Comparison of ENCODE assay signal across 11 cellular contexts in genomic region chr7:33774762-33775523, GRCh38.
DNase-seq lines count a peak whose midpoint lies in the region; ATAC-seq, FAIRE-seq and TF ChIP-seq lines count a peak whose summit lies in the region.
"Had no signal": no experiment of that assay in that cellular context is flagged by ENCODE, and none has a peak within 500 bp of the region (broad histone marks: within the 10 kb centered on the region; RNA-seq: fewer than 3 reads in every experiment).

No MANE protein-coding gene starts in this region.

- peaks cover 3% of the 10 kb centered on the region for H3K27me3 Mint-ChIP-seq in activated CD8-positive, alpha-beta T cell treated with anti-CD3 and anti-CD28 coated beads, Interleukin-2, amount 10 ng/mL, durations not matched to agents 7 days and 5 days (ENCODE audit: low read depth)

- H3K9me3 ChIP-seq in PC-3 (ENCODE audit: low read length) (no peaks in the 10 kb centered on the region), pancreas (no peaks in the 10 kb centered on the region), kidney (ENCODE audit: control insufficient read depth in 1 of 2, low read length in 2 of 2) (no peaks in the 10 kb centered on the region)

- H3K36me3 ChIP-seq in PC-3 (ENCODE audit: low read depth, low read length) = no peaks in the 10 kb centered on the region
- H3K36me3 ChIP-seq in pancreas = no peaks in the 10 kb centered on the region
- H3K36me3 ChIP-seq in kidney (ENCODE audit: control insufficient read depth in 1 of 2, insufficient read depth in 2 of 2, low read length in 2 of 2) = no peaks in the 10 kb centered on the region

- no TSS peak for BruUV-seq in PC-3 (replicated peaks; lab: Mats Ljungman, UMichigan)

- CTCF ChIA-PET in PC-3 (lab: Charles Lee) = no interaction called here
- CTCF ChIA-PET in activated CD8-positive, alpha-beta T cell treated with anti-CD3 and anti-CD28 coated beads, Interleukin-2, amount 10 ng/mL, durations not matched to agents 7 days and 5 days (lab: Charles Lee) = no interaction called here

- no peaks in the 10 kb centered on the region for H3K9me3 Mint-ChIP-seq in activated CD8-positive, alpha-beta T cell treated with anti-CD3 and anti-CD28 coated beads, Interleukin-2, amount 10 ng/mL, durations not matched to agents 7 days and 5 days (ENCODE audit: insufficient read depth)
- H3K9me3 Mint-ChIP-seq: neural crest cell had no signal

- H3K4me1 ChIP-seq in PC-3 (ENCODE audit: insufficient read depth, low read length) (peaks cover 16% of the 10 kb centered on the region), pancreas (peaks cover 0 to 3% (median 0%) of the 10 kb centered on the region in 3 donors), kidney (ENCODE audit: control insufficient read depth in 1 of 2, insufficient read depth in 1 of 2, low read depth in 1 of 2, low read length in 2 of 2) (no peaks in the 10 kb centered on the region)

- POLR2A ChIA-PET in PC-3 (lab: Charles Lee; ENCODE audit: unreplicated experiment) = interaction anchor here (0.8 kb wide), 1 partner anchor 114 kb away, joined by 5 read pairs; no protein-coding TSS in a partner anchor
- POLR2A ChIA-PET in activated CD8-positive, alpha-beta T cell treated with anti-CD3 and anti-CD28 coated beads, Interleukin-2, amount 10 ng/mL, durations not matched to agents 7 days and 5 days (lab: Charles Lee) = no interaction called here

- TF ChIP-seq CTCF in PC-3 (conservative IDR thresholded peaks at IDR 0.05; ENCODE audit: low read depth, low read length) (no peak), fibroblast of the aortic adventitia (IDR thresholded peaks at IDR 0.05; ENCODE audit: insufficient read depth, low read length) (no peak), pancreas (IDR thresholded peaks at IDR 0.05) (no peak), kidney (IDR thresholded peaks at IDR 0.05; ENCODE audit: borderline replicate concordance, extremely low read depth, insufficient read depth) (no peak)

- no peak overlapping the region for H2AFZ ChIP-seq in PC-3 (ENCODE audit: low read length)

- intact Hi-C loops in PC-3 (cut with micrococcal nuclease) (no loop called here), pancreas (cut with DNase I) (no loop called here), kidney (cut with DNase I) (no loop called here)

- no peaks in the 10 kb centered on the region for H3F3A ChIP-seq in PC-3 (ENCODE audit: low read length, unreplicated experiment)

- WGBS in pancreas, 2 donors = 52 to 56% methylated on average over 6 of the region's 6 CpGs

- H3K9me2 ChIP-seq in PC-3 (replicated peaks; ENCODE audit: low read length) = no peaks in the 10 kb centered on the region

- DNase-seq in DMS153 treated with DMSO at 0.1 percent for 48 hours (lab: John Stamatoyannopoulos, UW; ENCODE audit: unreplicated experiment) = peak; percentile 30
- DNase-seq in PC-3 = peak; percentile 7
- DNase-seq in fibroblast of the aortic adventitia (ENCODE audit: low read depth) = peak; percentile 98
- DNase-seq in pancreas = peak in 3 of 6 donors; percentile 22 to 36 (median 25)
- no peak for DNase-seq in activated CD8-positive, alpha-beta T cell treated with anti-CD3 and anti-CD28 coated beads, Interleukin-2, amount 10 ng/mL, durations not matched to agents 7 days and 5 days
- DNase-seq in T-helper 2 cell = no peak
- no peak for DNase-seq in kidney
- DNase-seq: EL had no signal

- H3K4me1 Mint-ChIP-seq in activated CD8-positive, alpha-beta T cell treated with anti-CD3 and anti-CD28 coated beads, Interleukin-2, amount 10 ng/mL, durations not matched to agents 7 days and 5 days (ENCODE audit: low read depth) = no peaks in the 10 kb centered on the region
- H3K4me1 Mint-ChIP-seq: neural crest cell had no signal

- H4K20me1 ChIP-seq in PC-3 (ENCODE audit: low read length) = no peaks in the 10 kb centered on the region

- no peaks in the 10 kb centered on the region for H3K27me3 ChIP-seq in PC-3 (ENCODE audit: low read length)
- H3K27me3 ChIP-seq in pancreas = no peaks in the 10 kb centered on the region

- H3K4me3 Mint-ChIP-seq in activated CD8-positive, alpha-beta T cell treated with anti-CD3 and anti-CD28 coated beads, Interleukin-2, amount 10 ng/mL, durations not matched to agents 7 days and 5 days = no peak overlapping the region
- H3K4me3 Mint-ChIP-seq: neural crest cell had no signal

- H3K27ac Mint-ChIP-seq in activated CD8-positive, alpha-beta T cell treated with anti-CD3 and anti-CD28 coated beads, Interleukin-2, amount 10 ng/mL, durations not matched to agents 7 days and 5 days = no peak overlapping the region

- no peak for FAIRE-seq in pancreas (lab: Jason Lieb, UNC)
- no peak for FAIRE-seq in kidney (lab: Jason Lieb, UNC)
- FAIRE-seq: GM19239 had no signal

- no peaks in the 10 kb centered on the region for H3K79me2 ChIP-seq in PC-3 (ENCODE audit: low read length)

- H3K36me3 Mint-ChIP-seq in activated CD8-positive, alpha-beta T cell treated with anti-CD3 and anti-CD28 coated beads, Interleukin-2, amount 10 ng/mL, durations not matched to agents 7 days and 5 days (ENCODE audit: low read depth) = no peaks in the 10 kb centered on the region

- no peak overlapping the region for H3K9ac ChIP-seq in PC-3 (ENCODE audit: low read length)
- no peak overlapping the region for H3K9ac ChIP-seq in kidney (ENCODE audit: low read length in 2 of 2)

- no peak for ATAC-seq in PC-3
- peak; percentile 31 to 63 (median 52) for ATAC-seq in pancreas
- ATAC-seq in activated CD8-positive, alpha-beta T cell treated with anti-CD3 and anti-CD28 coated beads, Interleukin-2, amount 10 ng/mL, durations not matched to agents 7 days and 5 days = no peak
- ATAC-seq in GM21528 (IDR thresholded peaks at IDR 0.05; ENCODE audit: low FRiP score, unreplicated experiment) = no peak

- no peak overlapping the region for H3K4me2 ChIP-seq in PC-3 (ENCODE audit: low read length)

- H3K4me3 ChIP-seq in PC-3 (ENCODE audit: low read length) (no peak overlapping the region), fibroblast of the aortic adventitia (ENCODE audit: low read depth, low read length) (no peak overlapping the region), pancreas (no peak overlapping the region), kidney (ENCODE audit: low read length in 2 of 2) (no peak overlapping the region)

- H3K27ac ChIP-seq in PC-3 (ENCODE audit: low read length) (no peak overlapping the region), pancreas (no peak overlapping the region), kidney (ENCODE audit: low read depth in 2 of 2, low read length in 2 of 2) (no peak overlapping the region)

Comparison
In these comparisons a context has a peak if more than half of its experiments do, and no peak if none do; other contexts are left out.
1. DNase-seq: peak in DMS153 treated with DMSO at 0.1 percent for 48 hours (single experiment), PC-3 (single experiment) and fibroblast of the aortic adventitia (single experiment); none in activated CD8-positive, alpha-beta T cell treated with anti-CD3 and anti-CD28 coated beads, Interleukin-2, amount 10 ng/mL, durations not matched to agents 7 days and 5 days (single experiment), T-helper 2 cell (0 of 5) and kidney (single experiment).
2. ATAC-seq: peak in pancreas (4 of 4); none in PC-3 (single experiment), activated CD8-positive, alpha-beta T cell treated with anti-CD3 and anti-CD28 coated beads, Interleukin-2, amount 10 ng/mL, durations not matched to agents 7 days and 5 days (single experiment) and GM21528 (single experiment).